Comparison of ENCODE assay signal across 1 cellular context in the genomic region with DNA sequence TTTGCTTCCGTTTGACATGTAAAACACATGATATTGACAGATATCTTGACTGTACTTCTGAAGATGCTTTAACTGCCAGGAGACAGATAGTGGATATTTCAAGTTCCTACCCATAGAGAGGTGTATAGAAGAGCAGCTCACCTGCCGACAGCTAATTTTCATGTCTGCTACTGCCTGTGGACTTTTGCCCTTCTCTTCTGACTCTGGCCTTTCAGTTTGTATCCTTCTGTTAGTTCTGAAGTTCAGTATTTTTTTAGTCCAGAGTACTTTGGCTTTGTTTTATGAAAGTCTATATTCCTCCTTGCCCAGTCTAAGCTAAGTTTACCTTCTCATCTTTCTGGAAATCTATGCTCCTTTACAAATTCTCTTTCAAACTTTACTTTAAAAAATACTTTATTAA.
TF ChIP-seq lines count a peak whose summit lies in the region.

No MANE protein-coding gene starts in this region.

TF ChIP-seq in liver, 16 proteins besides CTCF, POLR2A, EP300 and RAD21 (continued from another document):
- TF ChIP-seq ZBTB33 (IDR thresholded peaks at IDR 0.05), result no peak
TF ChIP-seq in liver: peak in this region for 7.
